ENCODE assay signal across 6 cellular contexts in genomic region chr14:105476937-105477658, GRCh38. TPM values are rescaled to one million over a fixed set of nuclear protein-coding genes. Genes with fewer than 3 reads are reported as not detected.
DNase-seq lines count a peak whose midpoint lies in the region; FAIRE-seq and TF ChIP-seq lines count a peak whose summit lies in the region.

No MANE protein-coding gene starts in this region.

- H3K4me1 Mint-ChIP-seq in mesothelial cell of epicardium, result peaks cover 32% of the 10 kb centered on the region

- FAIRE-seq in H54 (lab: Jason Lieb, UNC), result no peak

- peak overlapping the region in 3 of 5 donors; percentile 23 to 87 (median 76) for H3K27ac ChIP-seq in adrenal gland

- H3K9me3 Mint-ChIP-seq in mesothelial cell of epicardium, result no peaks in the 10 kb centered on the region

- no peaks in the 10 kb centered on the region for H3K9me3 ChIP-seq in BE2C
- no peaks in the 10 kb centered on the region for H3K9me3 ChIP-seq in adrenal gland (replicated peaks in 1 of 3)

- H3K36me3 ChIP-seq in BE2C (peaks cover 7% of the 10 kb centered on the region), adrenal gland (replicated peaks in 1 of 2) (no peaks in the 10 kb centered on the region)

- peaks cover 39% of the 10 kb centered on the region for H3K27me3 Mint-ChIP-seq in mesothelial cell of epicardium (ENCODE audit: low read depth)

- intact Hi-C loops in adrenal gland (cut with DNase I), result no loop called here

- H3K27ac Mint-ChIP-seq in mesothelial cell of epicardium, result no peak overlapping the region

- H3K4me1 ChIP-seq in BE2C, result peaks cover 32% of the 10 kb centered on the region
- peaks cover 13 to 55% of the 10 kb centered on the region in 2 donors for H3K4me1 ChIP-seq in adrenal gland (replicated peaks in 1 of 2)

- H3K4me3 Mint-ChIP-seq in mesothelial cell of epicardium, result peak overlapping the region; percentile 62

- DNase-seq in BE2C, result peak; percentile 64
- DNase-seq in adrenal gland, result no peak
- no peak for DNase-seq in mesothelial cell of epicardium (ENCODE audit: low spot score in 2 of 2, unreplicated experiment in 2 of 2)
- no peak for DNase-seq in retina
- no peak for DNase-seq in DMS153 (lab: John Stamatoyannopoulos, UW)
- DNase-seq in H54 (ENCODE audit: insufficient read length, low spot score), result no peak

- H3K27me3 ChIP-seq in BE2C (no peaks in the 10 kb centered on the region), adrenal gland (no peaks in the 10 kb centered on the region)

- TF ChIP-seq CTCF in BE2C (IDR thresholded peaks at IDR 0.05; ENCODE audit: low read depth, low read length) (no peak), adrenal gland (IDR thresholded peaks at IDR 0.05) (no peak), mesothelial cell of epicardium (IDR thresholded peaks at IDR 0.05; ENCODE audit: unreplicated experiment) (no peak)

- no peaks in the 10 kb centered on the region for H3K36me3 Mint-ChIP-seq in mesothelial cell of epicardium

- TF ChIP-seq POLR2A in adrenal gland (IDR thresholded peaks at IDR 0.05), result no peak
- TF ChIP-seq POLR2A in H54 (IDR thresholded peaks at IDR 0.05; ENCODE audit: low read depth, low read length), result no peak

- peak overlapping the region; percentile 67 for H3K4me3 ChIP-seq in BE2C (ENCODE audit: low read depth, low read length)
- H3K4me3 ChIP-seq in adrenal gland, result peak overlapping the region in 1 of 4 donors; percentile 77

- WGBS in adrenal gland, 4 donors, result 52 to 58% (median 54%) methylated on average over 4 to 15 of the region's 15 CpGs

RNA-seq across cellular contexts. Expression of gene CRIP2, which starts 2.5 kb away (rescaled TPM):
- 2,068 TPM for polyA plus RNA-seq in BE2C (2012; ENCODE audit: insufficient read depth, insufficient read length, low read depth)
- total RNA-seq in adrenal gland (10 to 100 TPM; 36.4 to 90.6 (median 56.4) TPM), mesothelial cell of epicardium (19.2 to 20.9 TPM (median 19.4 TPM) in 3 replicates)
- 100 to 1,000 TPM in 2 of 3 donors, 1 to 10 TPM in 1; 5.9 to 193 (median 141) TPM for polyA plus RNA-seq in adrenal gland

RNA-seq across cellular contexts. Expression of gene CRIP1, which starts 9.6 kb away (rescaled TPM):
- polyA plus RNA-seq in BE2C (2012; ENCODE audit: insufficient read depth, insufficient read length, low read depth), result 451 TPM
- total RNA-seq in adrenal gland (10 to 100 TPM in 3 of 8 donors, 1 to 10 TPM in 5; 1.9 to 20.0 (median 9.3) TPM), mesothelial cell of epicardium (17.1 to 28.2 TPM (median 26.6 TPM) in 3 replicates)
- 100 to 1,000 TPM in 1 of 3 donors, 10 to 100 TPM in 1, 1 to 10 TPM in 1; 5.9 to 157 (median 80.3) TPM for polyA plus RNA-seq in adrenal gland

RNA-seq across cellular contexts. Expression of gene TEDC1, which starts 13.9 kb away (rescaled TPM):
- 40.9 TPM for polyA plus RNA-seq in BE2C (2012; ENCODE audit: insufficient read depth, insufficient read length, low read depth)
- total RNA-seq in adrenal gland (1 to 10 TPM; 1.4 to 6.2 (median 3.4) TPM), mesothelial cell of epicardium (13.4 to 14.9 TPM (median 13.6 TPM) in 3 replicates)
- 10 to 100 TPM in 2 of 3 donors, under 1 TPM in 1; 0.24 to 19.1 (median 12.7) TPM for polyA plus RNA-seq in adrenal gland

RNA-seq across cellular contexts. Expression of gene TMEM121, which starts 49.3 kb away (rescaled TPM):
- polyA plus RNA-seq in BE2C (2012; ENCODE audit: insufficient read depth, insufficient read length, low read depth), result 11.3 TPM
- total RNA-seq in adrenal gland (10 to 100 TPM in 1 of 8 donors, 1 to 10 TPM in 7; 1.1 to 12.1 (median 1.5) TPM), mesothelial cell of epicardium (4.3 to 6.0 TPM (median 5.6 TPM) in 3 replicates)
- 1 to 10 TPM in 2 of 3 donors, not detected in 1; 1.9 to 2.0 TPM for polyA plus RNA-seq in adrenal gland

RNA-seq across cellular contexts. Expression of gene MTA1, which starts 57.5 kb away (rescaled TPM):
- polyA plus RNA-seq in BE2C (2012; ENCODE audit: insufficient read depth, insufficient read length, low read depth), result 121 TPM
- total RNA-seq in adrenal gland (100 to 1,000 TPM in 2 of 8 donors, 10 to 100 TPM in 6; 36.6 to 102 (median 59.5) TPM), mesothelial cell of epicardium (256 to 261 TPM (median 259 TPM) in 3 replicates)
- 100 to 1,000 TPM in 2 of 3 donors, 10 to 100 TPM in 1; 11.8 to 270 (median 142) TPM for polyA plus RNA-seq in adrenal gland
